In genomic region chr13:113573065-113573464, GRCh38 we compare ENCODE assay signal across 17 cellular contexts.
"Had no signal": no experiment of that assay in that cellular context is flagged by ENCODE, and none has a peak within 500 bp of the region (broad histone marks: within the 10 kb centered on the region; RNA-seq: fewer than 3 reads in every experiment).

No MANE protein-coding gene starts in this region.

- H3K4me1 ChIP-seq: heart right ventricle, left ventricle myocardium inferior, sigmoid colon, transverse colon had no signal

- H3K27ac ChIP-seq: heart right ventricle, left ventricle myocardium inferior, sigmoid colon, skin epidermis, thoracic aorta, transverse colon had no signal

- ATAC-seq: effector memory CD8-positive, alpha-beta T cell; heart right ventricle; left cardiac atrium; naive thymus-derived CD4-positive, alpha-beta T cell; stimulated activated naive B cell treated with anti-CD40 and anti-IgM and Interleukin-4, amounts not matched to agents 10 μg/mL and 1 μg/mL and 100 μg/mL, for 72 hours; stimulated activated naive CD8-positive, alpha-beta T cell treated with anti-CD3 and anti-CD28 coated beads, Interleukin-15, amount 100 ng/mL, for 72 hours had no signal

- H3K36me3 ChIP-seq: heart right ventricle, left ventricle myocardium inferior, sigmoid colon, thoracic aorta, transverse colon had no signal

- FAIRE-seq: frontal cortex, islet of Langerhans had no signal

- H3K27me3 ChIP-seq: sigmoid colon, transverse colon had no signal

- H3K4me3 ChIP-seq: heart right ventricle, left ventricle myocardium inferior, sigmoid colon, skin epidermis, thoracic aorta, transverse colon had no signal

- DNase-seq: effector memory CD8-positive, alpha-beta T cell; erythroblast; heart right ventricle; hypothalamus; left cardiac atrium; left ventricle myocardium inferior; naive thymus-derived CD4-positive, alpha-beta T cell; sigmoid colon; stimulated activated CD4-positive, alpha-beta T cell treated with anti-CD3 and anti-CD28 coated beads, Interleukin-4, amount 100 ng/mL, for 4 hours; stimulated activated naive B cell treated with anti-CD40 and anti-IgM and Interleukin-4, amounts not matched to agents 10 μg/mL and 1 μg/mL and 100 μg/mL, for 72 hours; substantia nigra had no signal
